Comparison of ENCODE assay signal across 8 cellular contexts in the genomic region with DNA sequence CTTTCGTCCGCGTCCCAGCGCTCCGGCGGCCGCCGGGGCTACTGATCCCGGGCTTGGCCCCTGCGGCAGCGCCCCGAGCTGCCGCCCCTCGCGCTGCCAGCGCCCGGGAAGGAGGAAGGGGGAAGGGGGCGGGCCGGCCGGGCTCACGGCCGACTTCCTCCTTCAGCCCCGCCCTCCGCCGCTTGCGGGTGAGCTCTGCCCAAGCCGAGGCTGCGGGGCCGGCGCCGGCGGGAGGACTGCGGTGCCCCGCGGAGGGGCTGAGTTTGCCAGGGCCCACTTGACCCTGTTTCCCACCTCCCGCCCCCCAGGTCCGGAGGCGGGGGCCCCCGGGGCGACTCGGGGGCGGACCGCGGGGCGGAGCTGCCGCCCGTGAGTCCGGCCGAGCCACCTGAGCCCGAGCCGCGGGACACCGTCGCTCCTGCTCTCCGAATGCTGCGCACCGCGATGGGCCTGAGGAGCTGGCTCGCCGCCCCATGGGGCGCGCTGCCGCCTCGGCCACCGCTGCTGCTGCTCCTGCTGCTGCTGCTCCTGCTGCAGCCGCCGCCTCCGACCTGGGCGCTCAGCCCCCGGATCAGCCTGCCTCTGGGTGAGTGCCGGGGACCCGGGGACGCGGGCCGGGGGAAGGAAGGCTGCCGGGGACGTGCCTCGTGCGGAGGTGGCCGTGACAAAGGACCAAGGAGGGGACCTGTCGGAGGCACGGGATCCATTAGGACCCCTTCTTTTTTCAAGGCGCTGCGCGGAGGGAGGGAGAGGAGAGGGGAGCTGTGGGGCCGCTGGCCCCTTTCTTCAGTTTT. TPM values are rescaled to one million over a fixed set of nuclear protein-coding genes. Genes with fewer than 3 reads are reported as not detected.
DNase-seq lines count a peak whose midpoint lies in the region; FAIRE-seq and TF ChIP-seq lines count a peak whose summit lies in the region.

A gene with protein sequence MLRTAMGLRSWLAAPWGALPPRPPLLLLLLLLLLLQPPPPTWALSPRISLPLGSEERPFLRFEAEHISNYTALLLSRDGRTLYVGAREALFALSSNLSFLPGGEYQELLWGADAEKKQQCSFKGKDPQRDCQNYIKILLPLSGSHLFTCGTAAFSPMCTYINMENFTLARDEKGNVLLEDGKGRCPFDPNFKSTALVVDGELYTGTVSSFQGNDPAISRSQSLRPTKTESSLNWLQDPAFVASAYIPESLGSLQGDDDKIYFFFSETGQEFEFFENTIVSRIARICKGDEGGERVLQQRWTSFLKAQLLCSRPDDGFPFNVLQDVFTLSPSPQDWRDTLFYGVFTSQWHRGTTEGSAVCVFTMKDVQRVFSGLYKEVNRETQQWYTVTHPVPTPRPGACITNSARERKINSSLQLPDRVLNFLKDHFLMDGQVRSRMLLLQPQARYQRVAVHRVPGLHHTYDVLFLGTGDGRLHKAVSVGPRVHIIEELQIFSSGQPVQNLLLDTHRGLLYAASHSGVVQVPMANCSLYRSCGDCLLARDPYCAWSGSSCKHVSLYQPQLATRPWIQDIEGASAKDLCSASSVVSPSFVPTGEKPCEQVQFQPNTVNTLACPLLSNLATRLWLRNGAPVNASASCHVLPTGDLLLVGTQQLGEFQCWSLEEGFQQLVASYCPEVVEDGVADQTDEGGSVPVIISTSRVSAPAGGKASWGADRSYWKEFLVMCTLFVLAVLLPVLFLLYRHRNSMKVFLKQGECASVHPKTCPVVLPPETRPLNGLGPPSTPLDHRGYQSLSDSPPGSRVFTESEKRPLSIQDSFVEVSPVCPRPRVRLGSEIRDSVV (plus strand): TSS at position 181 of the 794 bp plus-strand sequence. CDS start 249 bp downstream, at position 430.

- peaks cover 20% of the 10 kb centered on the region for H3K27me3 ChIP-seq in SJCRH30
- H3K27me3 ChIP-seq in testis: no peaks in the 10 kb centered on the region

- FAIRE-seq in D721Med (lab: Jason Lieb, UNC) (no peak), HTR-8/SVneo (lab: Jason Lieb, UNC) (no peak)

- no peaks in the 10 kb centered on the region for H3K9me3 ChIP-seq in SJCRH30 (replicated peaks)
- no peaks in the 10 kb centered on the region for H3K9me3 ChIP-seq in testis

- H3K4me1 ChIP-seq in SJCRH30 (0 out of 2 replicates have a peak, but pooled peaks cover 3% of the 10 kb centered on the region), testis (peaks cover 31% of the 10 kb centered on the region)

- intact Hi-C loops in testis (cut with DNase I; ENCODE audit: low total_unique reads): no loop called here

- H3K27ac ChIP-seq in SJCRH30 (no peak within 1 kb of the TSS), testis (peak within 1 kb of the TSS; percentile 64 to 78)

- DNase-seq in D721Med (ENCODE audit: insufficient read length, low spot score): peak; percentile 84
- DNase-seq in GM20000 (ENCODE audit: low spot score): peak; percentile 97
- DNase-seq in HTR-8/SVneo (ENCODE audit: insufficient read length, low spot score): peak; percentile 67
- DNase-seq in SJCRH30: peak; percentile 64 to 72
- peak in 3 of 4 experiments; percentile 27 to 69 (median 39) for DNase-seq in activated naive CD4-positive, alpha-beta T cell (lab: John Stamatoyannopoulos, UW)
- peak; percentile 92 for DNase-seq in germinal center (ENCODE audit: low spot score)
- peak in 47 of 56 donors; percentile 17 to 80 (median 51) for DNase-seq in nucleus accumbens (lab: John Stamatoyannopoulos, UW)
- peak; percentile 79 for DNase-seq in testis

- H3K4me3 ChIP-seq in SJCRH30: peak within 1 kb of the TSS; percentile 98
- H3K4me3 ChIP-seq in testis: peak within 1 kb of the TSS; percentile 79 to 83

- H3K36me3 ChIP-seq in SJCRH30 (no peaks in the 10 kb centered on the region), testis (ENCODE audit: low read depth, missing control alignments) (no peaks in the 10 kb centered on the region)

- 0% methylated on average over 8 to 50 of the region's 86 CpGs for WGBS in testis, 2 donors

- TF ChIP-seq CTCF in D721Med (IDR thresholded peaks at IDR 0.05; ENCODE audit: insufficient read depth, missing control alignments): no peak
- no peak for TF ChIP-seq CTCF in GM20000 (IDR thresholded peaks at IDR 0.05; ENCODE audit: extremely low read depth, missing control alignments)
- TF ChIP-seq CTCF in testis (IDR thresholded peaks at IDR 0.05): no peak

- no peak for TF ChIP-seq POLR2A in testis (IDR thresholded peaks at IDR 0.05)

RNA-seq across cellular contexts. Expression of the gene that starts here (rescaled TPM):
- 2.1 and 2.2 TPM in 2 replicates for total RNA-seq in SJCRH30 (2014; rRNA removed; shearing (Covaris generic))
- total RNA-seq in testis: 10 to 100 TPM; 59.4 to 78.3 TPM
- polyA plus RNA-seq in testis (ENCODE audit: insufficient read depth, low read depth, low replicate concordance): 22.2 TPM

Comparison
In these comparisons a context has a peak if more than half of its experiments do, and no peak if none do; other contexts are left out.
1. RNA of the gene that starts here (total RNA-seq): 59.4 to 78.3 TPM in testis; 2.1 to 2.2 TPM in SJCRH30; every median in the first group is over 10 times any median in the second.
2. DNase-seq: peak in every context shown above with its lines; median percentile 97 in GM20000; 92 in germinal center; 84 in D721Med; 79 in testis; 68 in SJCRH30; 67 in HTR-8/SVneo; 51 in nucleus accumbens; 39 in activated naive CD4-positive, alpha-beta T cell.